ENCODE assay signal across 1 cellular context in genomic region chr11:62984451-62984991, GRCh38.
TF ChIP-seq lines count a peak whose summit lies in the region.

Gene SLC22A6, minus strand, starts transcription at chr11:62984967. Its CDS starts 277 bp downstream, at chr11:62984690.

TF ChIP-seq in HepG2, 621 proteins besides CTCF, POLR2A, EP300 and RAD21:
- TF ChIP-seq ZNF749 (CRISPR knock-in tag; IDR thresholded peaks at IDR 0.05; ENCODE audit: borderline replicate concordance), result no peak
- no peak for TF ChIP-seq MXD4 (CRISPR knock-in tag; IDR thresholded peaks at IDR 0.05)
- no peak for TF ChIP-seq EEA1 (CRISPR knock-in tag; IDR thresholded peaks at IDR 0.05; ENCODE audit: borderline replicate concordance)
- no peak for TF ChIP-seq ZNF282 (IDR thresholded peaks at IDR 0.05; ENCODE audit: partially characterized antibody)
- no peak for TF ChIP-seq CCDC6 (CRISPR knock-in tag; IDR thresholded peaks at IDR 0.05)
- TF ChIP-seq NAIF1 (CRISPR knock-in tag; IDR thresholded peaks at IDR 0.05; ENCODE audit: borderline replicate concordance), result no peak
- no peak for TF ChIP-seq ARID2 (CRISPR knock-in tag; IDR thresholded peaks at IDR 0.05; ENCODE audit: borderline replicate concordance)
